Comparison of ENCODE assay signal across 19 cellular contexts in genomic region chr6:5055118-5055517, GRCh38. TPM values are rescaled to one million over a fixed set of nuclear protein-coding genes. Genes with fewer than 3 reads are reported as not detected.
DNase-seq lines count a peak whose midpoint lies in the region; ATAC-seq and TF ChIP-seq lines count a peak whose summit lies in the region.
"Had no signal": no experiment of that assay in that cellular context is flagged by ENCODE, and none has a peak within 500 bp of the region (broad histone marks: within the 10 kb centered on the region; RNA-seq: fewer than 3 reads in every experiment).

No MANE protein-coding gene starts in this region.

- H3K4ac ChIP-seq in IMR-90 (ENCODE audit: low read depth, low read length), result peak overlapping the region; percentile 82
- H3K4ac ChIP-seq in neuronal stem cell (ENCODE audit: low read length), result no peak overlapping the region

- H3K4me3 Mint-ChIP-seq in GM23338 (no peak overlapping the region), chondrocyte (ENCODE audit: unreplicated experiment) (no peak overlapping the region), osteocyte (ENCODE audit: unreplicated experiment) (no peak overlapping the region)
- no peak overlapping the region for H3K4me3 Mint-ChIP-seq in CD8-positive, alpha-beta T cell
- H3K4me3 Mint-ChIP-seq: CD14-positive monocyte had no signal

- H3K27me3 Mint-ChIP-seq in GM23338 (ENCODE audit: insufficient read depth, low read depth, poor library complexity) (peaks cover 9% of the 10 kb centered on the region), chondrocyte (ENCODE audit: low read depth) (no peaks in the 10 kb centered on the region), osteocyte (ENCODE audit: unreplicated experiment) (no peaks in the 10 kb centered on the region)
- no peaks in the 10 kb centered on the region for H3K27me3 Mint-ChIP-seq in CD8-positive, alpha-beta T cell (ENCODE audit: low read depth)

- peak overlapping the region; percentile 98 for H2BK20ac ChIP-seq in IMR-90 (ENCODE audit: low read depth, low read length)

- H4K20me1 ChIP-seq in GM23338 (replicated peaks; ENCODE audit: insufficient read depth) (no peaks in the 10 kb centered on the region), IMR-90 (ENCODE audit: insufficient read depth, low read length) (0 out of 2 replicates have a peak, but pooled peaks cover 4% of the 10 kb centered on the region)

- TF ChIP-seq POLR2A in IMR-90 (IDR thresholded peaks at IDR 0.05; ENCODE audit: low read depth, low read length), result no peak

- intact Hi-C loops in IMR-90 (cut with micrococcal nuclease), result loop anchor here (5.0 kb wide), 1 partner anchor 332 kb away; no protein-coding TSS in a partner anchor
- intact Hi-C loops in CD8-positive, alpha-beta T cell (cut with DNase I, micrococcal nuclease), result no loop called here

- H2BK12ac ChIP-seq in neuronal stem cell (ENCODE audit: low read length), result no peak overlapping the region

- CTCF ChIA-PET in IMR-90 (lab: Yijun Ruan, JAX), result no interaction called here
- CTCF ChIA-PET in CD8-positive, alpha-beta T cell (lab: Charles Lee), result no interaction called here

- H3K9me3 Mint-ChIP-seq in GM23338 (peaks cover 17% of the 10 kb centered on the region), chondrocyte (ENCODE audit: low read depth) (peaks cover 18% of the 10 kb centered on the region), osteocyte (ENCODE audit: unreplicated experiment) (peaks cover 16% of the 10 kb centered on the region)
- H3K9me3 Mint-ChIP-seq in CD8-positive, alpha-beta T cell, result peaks cover 10% of the 10 kb centered on the region

- H3K18ac ChIP-seq in IMR-90 (ENCODE audit: low read depth, low read length) (peak overlapping the region; percentile 68; the same call in 1 of the 2 replicates), neuronal stem cell (ENCODE audit: low read length) (no peak overlapping the region)

- H3K36me3 ChIP-seq in GM23338 (ENCODE audit: insufficient read depth), result no peaks in the 10 kb centered on the region
- peaks cover 1% of the 10 kb centered on the region; the same call in 1 of the 2 replicates for H3K36me3 ChIP-seq in IMR-90 (ENCODE audit: control insufficient read depth, insufficient read depth, low read length)
- H3K36me3 ChIP-seq in CD8-positive, alpha-beta T cell (ENCODE audit: insufficient read depth, low read length), result no peaks in the 10 kb centered on the region
- no peaks in the 10 kb centered on the region for H3K36me3 ChIP-seq in neuronal stem cell (replicated peaks in 1 of 2; ENCODE audit: control insufficient read depth in 2 of 2, insufficient read depth in 2 of 2, low read length in 2 of 2)
- H3K36me3 ChIP-seq: BE2C had no signal

- peak overlapping the region; percentile 60; the same call in 1 of the 2 replicates for H3K14ac ChIP-seq in IMR-90 (replicated peaks; ENCODE audit: low read depth, low read length)
- H3K14ac ChIP-seq in neuronal stem cell (ENCODE audit: low read length), result no peak overlapping the region

- H3K79me2 ChIP-seq in GM23338 (replicated peaks; ENCODE audit: insufficient read depth), result no peaks in the 10 kb centered on the region

- H3K9me1 ChIP-seq in IMR-90 (ENCODE audit: insufficient read depth, low read length), result peaks cover 4% of the 10 kb centered on the region; the same call in 1 of the 2 replicates

- H3F3A ChIP-seq in GM23338 (replicated peaks; ENCODE audit: low read depth), result no peaks in the 10 kb centered on the region

- H3K9me2 ChIP-seq in GM23338 (ENCODE audit: insufficient read depth), result peaks cover 5% of the 10 kb centered on the region; the same call in 1 of the 2 replicates

- WGBS in IMR-90 (ENCODE audit: extremely low coverage in 2 of 2, insufficient read length in 1 of 2), 2 experiments, result no CpG with 5 or more reads among the region's 4 CpGs
- WGBS in neuronal stem cell (ENCODE audit: extremely low coverage in 2 of 2, insufficient read length in 2 of 2, insufficient replicate concordance in 1 of 2), 2 donors, result no CpG with 5 or more reads among the region's 4 CpGs

- H3K4me3 ChIP-seq in GM23338 (no peak overlapping the region), IMR-90 (ENCODE audit: insufficient read depth, low read depth, low read length) (no peak overlapping the region), neuronal stem cell (ENCODE audit: low read length in 2 of 2) (no peak overlapping the region)
- no peak overlapping the region for H3K4me3 ChIP-seq in CD8-positive, alpha-beta T cell (ENCODE audit: low read depth, low read length)

- in situ Hi-C loops in IMR-90 (cut with MboI; ENCODE audit: low sequenced_read_pairs), result no loop called here

- POLR2A ChIA-PET in IMR-90 (lab: Charles Lee; ENCODE audit: unreplicated experiment), result no interaction called here
- POLR2A ChIA-PET in CD8-positive, alpha-beta T cell (lab: Charles Lee), result no interaction called here

- H3K4me1 Mint-ChIP-seq in GM23338, result peaks cover 7% of the 10 kb centered on the region
- H3K4me1 Mint-ChIP-seq in chondrocyte (ENCODE audit: low read depth), result peaks cover 34% of the 10 kb centered on the region
- peaks cover 30% of the 10 kb centered on the region for H3K4me1 Mint-ChIP-seq in osteocyte (ENCODE audit: unreplicated experiment)
- H3K4me1 Mint-ChIP-seq in CD8-positive, alpha-beta T cell (ENCODE audit: low read depth), result no peaks in the 10 kb centered on the region

- no peak overlapping the region for H3K4me2 ChIP-seq in GM23338
- H3K4me2 ChIP-seq in IMR-90 (ENCODE audit: low read depth, low read length), result no peak overlapping the region
- no peak overlapping the region for H3K4me2 ChIP-seq in neuronal stem cell (ENCODE audit: insufficient read depth, low read length, poor library complexity, severe bottlenecking)

- TF ChIP-seq CTCF in GM23338 (conservative IDR thresholded peaks at IDR 0.05; ENCODE audit: low read depth in 2 of 2) (no peak), IMR-90 (conservative IDR thresholded peaks at IDR 0.05; ENCODE audit: low read depth, low read length) (no peak), chondrocyte (IDR thresholded peaks at IDR 0.05) (no peak), osteocyte (IDR thresholded peaks at IDR 0.05) (no peak)
- no peak for TF ChIP-seq CTCF in CD8-positive, alpha-beta T cell (IDR thresholded peaks at IDR 0.05)

- H3K27me3 ChIP-seq in GM23338 (ENCODE audit: insufficient read depth) (no peaks in the 10 kb centered on the region), IMR-90 (ENCODE audit: control insufficient read depth, insufficient read depth, low read length) (no peaks in the 10 kb centered on the region), neuronal stem cell (ENCODE audit: control insufficient read depth in 3 of 3, insufficient read depth in 3 of 3, low read depth in 1 of 3, low read length in 3 of 3) (no peaks in the 10 kb centered on the region)
- no peaks in the 10 kb centered on the region for H3K27me3 ChIP-seq in CD8-positive, alpha-beta T cell (ENCODE audit: insufficient read depth, low read length)
- H3K27me3 ChIP-seq: BE2C had no signal

- peak overlapping the region; percentile 72 for H4K91ac ChIP-seq in IMR-90 (ENCODE audit: insufficient read depth, low read depth, low read length)
- no peak overlapping the region for H4K91ac ChIP-seq in neuronal stem cell (ENCODE audit: low read depth, low read length, poor library complexity)

- peak overlapping the region in 1 of 2 experiments; percentile 66; a peak in 2 of 4 replicates for H4K8ac ChIP-seq in IMR-90 (ENCODE audit: low read depth in 2 of 2, low read length in 2 of 2)
- no peak overlapping the region for H4K8ac ChIP-seq in neuronal stem cell (ENCODE audit: low read depth, low read length)

- H2BK15ac ChIP-seq in IMR-90 (ENCODE audit: low read depth, low read length) (peak overlapping the region; percentile 13; the same call in 2 of the 3 replicates), neuronal stem cell (ENCODE audit: low read length) (no peak overlapping the region)

- no peak overlapping the region for H2AK9ac ChIP-seq in IMR-90 (replicated peaks; ENCODE audit: low read depth, low read length, poor library complexity)

- peaks cover 10% of the 10 kb centered on the region; the same call in 2 of the 3 replicates for H3K36me3 Mint-ChIP-seq in GM23338 (ENCODE audit: low read depth)
- peaks cover 11% of the 10 kb centered on the region for H3K36me3 Mint-ChIP-seq in chondrocyte (ENCODE audit: low read depth)
- peaks cover 9% of the 10 kb centered on the region for H3K36me3 Mint-ChIP-seq in osteocyte (ENCODE audit: unreplicated experiment)
- peaks cover 5% of the 10 kb centered on the region for H3K36me3 Mint-ChIP-seq in CD8-positive, alpha-beta T cell

- H3K27ac Mint-ChIP-seq in GM23338 (no peak overlapping the region), chondrocyte (ENCODE audit: unreplicated experiment) (peak overlapping the region; percentile 95), osteocyte (ENCODE audit: unreplicated experiment) (peak overlapping the region; percentile 88)
- H3K27ac Mint-ChIP-seq in CD8-positive, alpha-beta T cell, result no peak overlapping the region
- H3K27ac Mint-ChIP-seq: CD14-positive monocyte had no signal

- peak overlapping the region; percentile 92 for H2BK120ac ChIP-seq in IMR-90 (ENCODE audit: low read depth, low read length)
- no peak overlapping the region for H2BK120ac ChIP-seq in neuronal stem cell (ENCODE audit: low read depth, low read length)

- dilution Hi-C loops in IMR-90 (cut with HindIII; ENCODE audit: low sequenced_read_pairs, unreplicated experiment), result no loop called here

- ATAC-seq in GM23338 (no peak), IMR-90 (ENCODE audit: low read depth) (no peak)
- no peak for ATAC-seq in CD8-positive, alpha-beta T cell

- H2AFZ ChIP-seq in GM23338 (no peak overlapping the region), IMR-90 (replicated peaks; ENCODE audit: low read length, poor library complexity) (no peak overlapping the region), neuronal stem cell (ENCODE audit: low read length) (no peak overlapping the region)

- H3K56ac ChIP-seq in IMR-90 (ENCODE audit: extremely low read depth, insufficient read depth, low read length), result no peak overlapping the region

- no peak for TF ChIP-seq RAD21 in IMR-90 (IDR thresholded peaks at IDR 0.05; ENCODE audit: low read length)

- H4K5ac ChIP-seq in IMR-90 (ENCODE audit: low read depth, low read length), result no peak overlapping the region

- H3K4me1 ChIP-seq in GM23338 (ENCODE audit: insufficient read depth) (peaks cover 6% of the 10 kb centered on the region; the same call in 1 of the 2 replicates), IMR-90 (ENCODE audit: control insufficient read depth, insufficient read depth, low read length) (peaks cover 7% of the 10 kb centered on the region), neuronal stem cell (ENCODE audit: control insufficient read depth in 2 of 2, insufficient read depth in 1 of 2, low read depth in 1 of 2, low read length in 2 of 2) (no peaks in the 10 kb centered on the region)
- H3K4me1 ChIP-seq in CD8-positive, alpha-beta T cell (ENCODE audit: insufficient read depth, low read length), result no peaks in the 10 kb centered on the region
- H3K4me1 ChIP-seq: BE2C had no signal

- peaks cover 10% of the 10 kb centered on the region for H3K9me3 ChIP-seq in IMR-90 (ENCODE audit: control insufficient read depth, insufficient read depth, low read length)
- H3K9me3 ChIP-seq in CD8-positive, alpha-beta T cell (ENCODE audit: low read length), result peaks cover 7% of the 10 kb centered on the region
- H3K9me3 ChIP-seq in neuronal stem cell (replicated peaks in 1 of 2; ENCODE audit: control insufficient read depth in 2 of 2, insufficient read depth in 1 of 2, low read depth in 1 of 2, low read length in 2 of 2), result no peaks in the 10 kb centered on the region
- H3K9me3 ChIP-seq: BE2C had no signal

- H2BK5ac ChIP-seq in IMR-90 (ENCODE audit: low read depth, low read length, poor library complexity, severe bottlenecking) (peak overlapping the region; percentile 60), neuronal stem cell (ENCODE audit: low read length) (no peak overlapping the region)

- no peak overlapping the region for H3K27ac ChIP-seq in GM23338 (ENCODE audit: low read depth)
- peak overlapping the region; percentile 29; the same call in 1 of the 2 replicates for H3K27ac ChIP-seq in IMR-90 (ENCODE audit: insufficient read depth, low read length)
- no peak overlapping the region for H3K27ac ChIP-seq in CD8-positive, alpha-beta T cell (ENCODE audit: low read depth, low read length)
- no peak overlapping the region for H3K27ac ChIP-seq in neuronal stem cell (replicated peaks; ENCODE audit: low read length)
- H3K27ac ChIP-seq: RWPE1 had no signal

- BruUV-seq in IMR-90 (replicated peaks; lab: Mats Ljungman, UMichigan), result no TSS peak

- no peak for DNase-seq in GM23338 (ENCODE audit: low spot score)
- DNase-seq in IMR-90, result no peak
- DNase-seq in chondrocyte (ENCODE audit: low spot score), result no peak
- no peak for DNase-seq in osteocyte (ENCODE audit: extremely low spot score, unreplicated experiment)
- DNase-seq in CD8-positive, alpha-beta T cell, result no peak
- no peak for DNase-seq in Ammon's horn (ENCODE audit: low spot score)
- DNase-seq in neuronal stem cell (ENCODE audit: low spot score), result no peak
- DNase-seq: BE2C, Calu3, DND-41, NCI-H1048, NCI-H1417, NCI-H1694, NCI-H2081, NCI-H2227 treated with DMSO at 0.1 percent for 48 hours, NCI-H526 treated with DMSO at 0.1 percent for 48 hours, SHP77 had no signal

- H3K9ac ChIP-seq in IMR-90 (ENCODE audit: low read depth, low read length) (no peak overlapping the region), neuronal stem cell (ENCODE audit: low read depth, low read length, poor library complexity) (no peak overlapping the region)

- H3K79me1 ChIP-seq in IMR-90 (ENCODE audit: low read depth in 1 of 2, low read length in 2 of 2), result no peaks in the 10 kb centered on the region
- H3K79me1 ChIP-seq in neuronal stem cell (ENCODE audit: low read depth, low read length), result no peaks in the 10 kb centered on the region

- H2AK5ac ChIP-seq in IMR-90 (ENCODE audit: low read depth, low read length), result peak overlapping the region; percentile 38; the same call in 1 of the 2 replicates
- H2AK5ac ChIP-seq in neuronal stem cell (ENCODE audit: low read depth, low read length), result no peak overlapping the region

- H3K23ac ChIP-seq in IMR-90 (ENCODE audit: low read depth, low read length) (peak overlapping the region; percentile 32), neuronal stem cell (ENCODE audit: low read depth, low read length, poor library complexity) (no peak overlapping the region)

RNA-seq across cellular contexts. Expression of gene PPP1R3G, which starts 30.0 kb away (rescaled TPM):
- total RNA-seq in GM23338 (2014; rRNA removed; shearing (Covaris generic)), result 0.24 and 0.31 TPM in 2 replicates
- polyA plus RNA-seq in GM23338 (2016; fragmentation: Nextera tagmentation; extraction: Ambion mirVana) (0.05 and 0.13 TPM in 2 replicates), IMR-90 (2012; rRNA removed) (0.09 and 0.10 TPM in 2 replicates)
- total RNA-seq in IMR-90 (2012; rRNA removed) (under 0.01 and 0.18 TPM in 2 replicates), chondrocyte (0.56 to 2.6 TPM (median 2.2 TPM) in 3 replicates), osteocyte (0.29 and 0.40 TPM in 2 replicates)
- polyA plus RNA-seq in IMR-90 (2012; cell fraction: cytosol; rRNA removed), result 0.06 and 0.16 TPM in 2 replicates
- polyA plus RNA-seq in IMR-90 (2012; cell fraction: nucleus; rRNA removed; ENCODE audit: low replicate concordance), result 0.09 and 0.10 TPM in 2 replicates
- total RNA-seq in CD8-positive, alpha-beta T cell, result not detected
- 0.01 TPM for polyA plus RNA-seq in neuronal stem cell (2013, experiment 1 of 2)
- polyA plus RNA-seq in neuronal stem cell (2013, experiment 2 of 2), result 0.04 TPM

RNA-seq across cellular contexts. Expression of gene RPP40, which starts 51.3 kb away (rescaled TPM):
- 40.4 and 49.6 TPM in 2 replicates for total RNA-seq in GM23338 (2014; rRNA removed; shearing (Covaris generic))
- 31.2 and 39.3 TPM in 2 replicates for polyA plus RNA-seq in GM23338 (2016; fragmentation: Nextera tagmentation; extraction: Ambion mirVana)
- total RNA-seq in IMR-90 (2012; rRNA removed), result 19.7 and 22.2 TPM in 2 replicates
- 6.6 and 8.1 TPM in 2 replicates for polyA plus RNA-seq in IMR-90 (2012; rRNA removed)
- polyA plus RNA-seq in IMR-90 (2012; cell fraction: cytosol; rRNA removed), result 3.2 and 4.2 TPM in 2 replicates
- polyA plus RNA-seq in IMR-90 (2012; cell fraction: nucleus; rRNA removed; ENCODE audit: low replicate concordance), result 2.3 and 4.6 TPM in 2 replicates
- 6.0 to 6.8 TPM (median 6.2 TPM) in 3 replicates for total RNA-seq in chondrocyte
- total RNA-seq in osteocyte, result 4.2 and 5.6 TPM in 2 replicates
- 1 to 10 TPM in 1 of 2 experiments, under 1 TPM in 1; 0.94 to 1.2 TPM for total RNA-seq in CD8-positive, alpha-beta T cell
- polyA plus RNA-seq in neuronal stem cell (2013, experiment 1 of 2), result 8.5 TPM
- 9.8 TPM for polyA plus RNA-seq in neuronal stem cell (2013, experiment 2 of 2)

Comparison
In these comparisons a context has a peak if more than half of its experiments do, and no peak if none do; other contexts are left out.
1. H3K27ac Mint-ChIP-seq: peak in chondrocyte (single experiment) and osteocyte (single experiment); none in GM23338 (single experiment) and CD8-positive, alpha-beta T cell (single experiment).